ENCODE assay signal across 19 cellular contexts in genomic region chr20:33154252-33154651, GRCh38. TPM values are rescaled to one million over a fixed set of nuclear protein-coding genes. Genes with fewer than 3 reads are reported as not detected.
DNase-seq lines count a peak whose midpoint lies in the region; ATAC-seq and TF ChIP-seq lines count a peak whose summit lies in the region.
"Had no signal": no experiment of that assay in that cellular context is flagged by ENCODE, and none has a peak within 500 bp of the region (broad histone marks: within the 10 kb centered on the region; RNA-seq: fewer than 3 reads in every experiment).

No MANE protein-coding gene starts in this region.

- no peak overlapping the region for H2BK20ac ChIP-seq in H9 (ENCODE audit: low read depth, low read length, poor library complexity, severe bottlenecking)

- no peak overlapping the region for H4K8ac ChIP-seq in H9 (replicated peaks; ENCODE audit: insufficient read length, low read depth, low read length)

- no peaks in the 10 kb centered on the region for H3K79me1 ChIP-seq in H9 (ENCODE audit: insufficient read depth, low read depth, low read length, poor library complexity, severe bottlenecking)

- no peak overlapping the region for H2BK5ac ChIP-seq in H9 (ENCODE audit: insufficient read length, low read length)

- H3K9ac ChIP-seq in H9 (ENCODE audit: extremely low read depth, insufficient read length, low read length): no peak overlapping the region
- H3K9ac ChIP-seq: BLaER1 treated with 17β-estradiol and CSF1 and Interleukin-3, amounts not matched to agents 10 nM and 100 nM had no signal

- H3K14ac ChIP-seq in H9 (ENCODE audit: insufficient read depth, low read length): no peak overlapping the region

- no peak overlapping the region for H2AK5ac ChIP-seq in H9 (ENCODE audit: insufficient read length, low read length)

- H4K5ac ChIP-seq in H9 (ENCODE audit: insufficient read length, low read depth, low read length): no peak overlapping the region

- no peak overlapping the region for H2AFZ ChIP-seq in H9 (ENCODE audit: low read length)

- H2BK12ac ChIP-seq in H9 (ENCODE audit: insufficient read length, low read depth, low read length): no peak overlapping the region

- no peaks in the 10 kb centered on the region for H3K27me3 ChIP-seq in H9 (ENCODE audit: insufficient read depth, low read length)
- H3K27me3 ChIP-seq: BLaER1 treated with 17β-estradiol and CSF1 and Interleukin-3, amounts not matched to agents 10 nM and 100 nM had no signal

- no peak overlapping the region for H3K18ac ChIP-seq in H9 (ENCODE audit: insufficient read length, low read depth, low read length)

- H3K23ac ChIP-seq in H9 (ENCODE audit: insufficient read length, low read depth, low read length): no peak overlapping the region

- ATAC-seq in activated CD8-positive, alpha-beta memory T cell treated with anti-CD3 and anti-CD28 coated beads, Interleukin-2, amount 10 ng/mL, durations not matched to agents 7 days and 5 days: no peak
- no peak for ATAC-seq in HG03565 (IDR thresholded peaks at IDR 0.05; ENCODE audit: unreplicated experiment)
- ATAC-seq: A549; CD8-positive, alpha-beta T cell had no signal

- no peak overlapping the region for H3K56ac ChIP-seq in H9 (ENCODE audit: insufficient read length, low read depth, low read length)

- WGBS in H9 (ENCODE audit: extremely low coverage, insufficient read length, low lambda C conversion rate): no CpG with 5 or more reads among the region's 6 CpGs

- peaks cover 32% of the 10 kb centered on the region for H3K27me3 Mint-ChIP-seq in activated CD8-positive, alpha-beta memory T cell treated with anti-CD3 and anti-CD28 coated beads, Interleukin-2, amount 10 ng/mL, durations not matched to agents 7 days and 5 days
- H3K27me3 Mint-ChIP-seq in H9 (ENCODE audit: low read depth): peaks cover 48% of the 10 kb centered on the region
- peaks cover 39% of the 10 kb centered on the region for H3K27me3 Mint-ChIP-seq in progenitor cell of endocrine pancreas
- peaks cover 56% of the 10 kb centered on the region for H3K27me3 Mint-ChIP-seq in chondrocyte (ENCODE audit: low read depth)

- H3K23me2 ChIP-seq in H9 (ENCODE audit: insufficient read length, low read depth, low read length, poor library complexity, severe bottlenecking): no peaks in the 10 kb centered on the region

- no peak overlapping the region for H3K27ac Mint-ChIP-seq in activated CD8-positive, alpha-beta memory T cell treated with anti-CD3 and anti-CD28 coated beads, Interleukin-2, amount 10 ng/mL, durations not matched to agents 7 days and 5 days
- no peak overlapping the region for H3K27ac Mint-ChIP-seq in H9
- no peak overlapping the region for H3K27ac Mint-ChIP-seq in progenitor cell of endocrine pancreas
- no peak overlapping the region for H3K27ac Mint-ChIP-seq in chondrocyte (ENCODE audit: unreplicated experiment)
- H3K27ac Mint-ChIP-seq: B cell; CD4-positive, alpha-beta T cell; CD8-positive, alpha-beta T cell had no signal

- no peaks in the 10 kb centered on the region for H4K20me1 ChIP-seq in H9 (ENCODE audit: control insufficient read depth, insufficient read depth, insufficient read length)
- H4K20me1 ChIP-seq: BLaER1 treated with 17β-estradiol and CSF1 and Interleukin-3, amounts not matched to agents 10 nM and 100 nM had no signal

- H2BK15ac ChIP-seq in H9 (ENCODE audit: low read depth, low read length): no peak overlapping the region

- CTCF ChIA-PET in activated CD8-positive, alpha-beta memory T cell treated with anti-CD3 and anti-CD28 coated beads, Interleukin-2, amount 10 ng/mL, durations not matched to agents 7 days and 5 days (lab: Charles Lee): no interaction called here

- TF ChIP-seq CTCF in H9 (conservative IDR thresholded peaks at IDR 0.05): no peak
- no peak for TF ChIP-seq CTCF in progenitor cell of endocrine pancreas (IDR thresholded peaks at IDR 0.05; ENCODE audit: unreplicated experiment)
- no peak for TF ChIP-seq CTCF in chondrocyte (IDR thresholded peaks at IDR 0.05)

- no peak overlapping the region for H3K27ac ChIP-seq in H9 (ENCODE audit: insufficient read length, low read depth, low read length)
- H3K27ac ChIP-seq: 22Rv1; A549; BLaER1 treated with 17β-estradiol and CSF1 and Interleukin-3, amounts not matched to agents 10 nM and 100 nM; C4-2B had no signal

- H3K36me3 Mint-ChIP-seq in activated CD8-positive, alpha-beta memory T cell treated with anti-CD3 and anti-CD28 coated beads, Interleukin-2, amount 10 ng/mL, durations not matched to agents 7 days and 5 days: no peaks in the 10 kb centered on the region
- no peaks in the 10 kb centered on the region for H3K36me3 Mint-ChIP-seq in H9 (ENCODE audit: insufficient read depth in 1 of 3, low read depth in 3 of 3)
- no peaks in the 10 kb centered on the region for H3K36me3 Mint-ChIP-seq in progenitor cell of endocrine pancreas (ENCODE audit: insufficient read depth)
- no peaks in the 10 kb centered on the region for H3K36me3 Mint-ChIP-seq in chondrocyte (ENCODE audit: low read depth)
- H3K36me3 Mint-ChIP-seq: CD8-positive, alpha-beta T cell had no signal

- H3K9me3 Mint-ChIP-seq in activated CD8-positive, alpha-beta memory T cell treated with anti-CD3 and anti-CD28 coated beads, Interleukin-2, amount 10 ng/mL, durations not matched to agents 7 days and 5 days (ENCODE audit: low read depth): no peaks in the 10 kb centered on the region
- no peaks in the 10 kb centered on the region; a peak in 1 of 5 replicates for H3K9me3 Mint-ChIP-seq in H9
- H3K9me3 Mint-ChIP-seq in progenitor cell of endocrine pancreas (ENCODE audit: low read depth): no peaks in the 10 kb centered on the region
- no peaks in the 10 kb centered on the region for H3K9me3 Mint-ChIP-seq in chondrocyte (ENCODE audit: low read depth)
- H3K9me3 Mint-ChIP-seq: CD4-positive, alpha-beta T cell; CD8-positive, alpha-beta T cell had no signal

- peak; percentile 20 for DNase-seq in activated CD8-positive, alpha-beta memory T cell treated with anti-CD3 and anti-CD28 coated beads, Interleukin-2, amount 50 U/mL, for 48 hours
- DNase-seq in activated CD8-positive, alpha-beta memory T cell treated with anti-CD3 and anti-CD28 coated beads, Interleukin-2, amount 10 ng/mL, durations not matched to agents 7 days and 5 days: no peak
- DNase-seq in H9: peak; percentile 7
- peak; percentile 3 for DNase-seq in progenitor cell of endocrine pancreas (ENCODE audit: low spot score, unreplicated experiment)
- DNase-seq in chondrocyte (ENCODE audit: low spot score): no peak
- DNase-seq: AML-193; Caco-2; Calu3; CD4-positive, alpha-beta T cell; CD8-positive, alpha-beta T cell; DMS79 treated with DMSO at 0.1 percent for 48 hours; GF-D8 had no signal

- H3K4me1 Mint-ChIP-seq in activated CD8-positive, alpha-beta memory T cell treated with anti-CD3 and anti-CD28 coated beads, Interleukin-2, amount 10 ng/mL, durations not matched to agents 7 days and 5 days: no peaks in the 10 kb centered on the region
- H3K4me1 Mint-ChIP-seq in H9 (no peaks in the 10 kb centered on the region), progenitor cell of endocrine pancreas (ENCODE audit: low read depth) (peaks cover 14% of the 10 kb centered on the region), chondrocyte (ENCODE audit: low read depth) (no peaks in the 10 kb centered on the region)
- H3K4me1 Mint-ChIP-seq: B cell had no signal

- no peaks in the 10 kb centered on the region for H3K4me1 ChIP-seq in H9 (ENCODE audit: insufficient read depth, low read length)
- H3K4me1 ChIP-seq: A549; BLaER1 treated with 17β-estradiol and CSF1 and Interleukin-3, amounts not matched to agents 10 nM and 100 nM; Caco-2 had no signal

- no peak overlapping the region for H3K4me3 Mint-ChIP-seq in activated CD8-positive, alpha-beta memory T cell treated with anti-CD3 and anti-CD28 coated beads, Interleukin-2, amount 10 ng/mL, durations not matched to agents 7 days and 5 days
- no peak overlapping the region for H3K4me3 Mint-ChIP-seq in H9
- no peak overlapping the region for H3K4me3 Mint-ChIP-seq in progenitor cell of endocrine pancreas (ENCODE audit: low read depth)
- H3K4me3 Mint-ChIP-seq in chondrocyte (ENCODE audit: unreplicated experiment): no peak overlapping the region
- H3K4me3 Mint-ChIP-seq: B cell; CD4-positive, alpha-beta T cell; CD8-positive, alpha-beta T cell had no signal

- no peak overlapping the region for H3K4ac ChIP-seq in H9 (ENCODE audit: low read depth, low read length)

- no peak overlapping the region for H4K91ac ChIP-seq in H9 (ENCODE audit: insufficient read length, low read depth, low read length)

- H2BK120ac ChIP-seq in H9 (ENCODE audit: low read depth, low read length, poor library complexity, severe bottlenecking): no peak overlapping the region

- H3K4me2 ChIP-seq in H9 (ENCODE audit: insufficient read depth, insufficient read length, low read length): no peak overlapping the region
- H3K4me2 ChIP-seq: A549; BLaER1 treated with 17β-estradiol and CSF1 and Interleukin-3, amounts not matched to agents 10 nM and 100 nM had no signal

- H3K9me3 ChIP-seq in H9 (ENCODE audit: control insufficient read depth, low read depth, low read length): no peaks in the 10 kb centered on the region
- H3K9me3 ChIP-seq: A549; BLaER1 treated with 17β-estradiol and CSF1 and Interleukin-3, amounts not matched to agents 10 nM and 100 nM; Caco-2 had no signal

- no peaks in the 10 kb centered on the region for H3K79me2 ChIP-seq in H9 (ENCODE audit: insufficient read depth, low read length)

- no peak overlapping the region for H3T11ph ChIP-seq in H9 (ENCODE audit: low read length)

RNA-seq across cellular contexts. Expression of gene BPIFA2, which starts 13.7 kb away (rescaled TPM):
- total RNA-seq in activated CD8-positive, alpha-beta memory T cell treated with anti-CD3 and anti-CD28 coated beads, Interleukin-2, amount 10 ng/mL, durations not matched to agents 7 days and 5 days: not detected
- total RNA-seq in H9 (2021) (not detected in 2 replicates), progenitor cell of endocrine pancreas (not detected in 2 replicates), chondrocyte (not detected in 3 replicates)
- total RNA-seq: A172; B cell; Caco-2; Calu3; CD4-positive, alpha-beta T cell; CD8-positive, alpha-beta T cell had no signal

Comparison
In these comparisons a context has a peak if more than half of its experiments do, and no peak if none do; other contexts are left out.
1. DNase-seq: peak in activated CD8-positive, alpha-beta memory T cell treated with anti-CD3 and anti-CD28 coated beads, Interleukin-2, amount 50 U/mL, for 48 hours (single experiment), H9 (single experiment) and progenitor cell of endocrine pancreas (single experiment); none in activated CD8-positive, alpha-beta memory T cell treated with anti-CD3 and anti-CD28 coated beads, Interleukin-2, amount 10 ng/mL, durations not matched to agents 7 days and 5 days (single experiment) and chondrocyte (single experiment).